In the genomic region with DNA sequence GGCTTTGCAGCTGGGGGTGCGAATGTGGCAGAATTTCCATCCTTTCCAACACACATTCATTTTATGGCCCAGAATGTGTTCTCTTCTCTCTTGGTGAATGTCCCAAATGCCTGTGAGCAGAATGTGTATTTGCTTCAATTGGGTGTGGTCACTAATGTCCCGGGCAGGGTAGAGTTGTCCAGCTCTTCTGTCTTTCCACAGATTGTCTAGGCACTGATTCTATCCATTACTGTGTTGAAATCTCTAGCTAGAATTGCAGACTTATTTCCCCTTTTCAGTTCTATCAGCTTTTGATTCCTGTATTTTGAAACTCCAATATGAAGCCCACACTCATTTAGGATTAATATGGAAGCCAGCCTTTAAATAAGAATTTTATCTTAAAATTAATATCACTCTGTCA, we compare ENCODE assay signal across 2 cellular contexts.
TF ChIP-seq lines count a peak whose summit lies in the region.

No MANE protein-coding gene starts in this region.

TF ChIP-seq in SK-N-SH, 30 proteins besides CTCF, POLR2A, EP300 and RAD21:
- TF ChIP-seq NFIC (IDR thresholded peaks at IDR 0.05; ENCODE audit: borderline replicate concordance) (no peak), SIN3A (IDR thresholded peaks at IDR 0.05; ENCODE audit: borderline replicate concordance, low read depth, low read length) (no peak), EZH2phosphoT487 (IDR thresholded peaks at IDR 0.05; ENCODE audit: borderline replicate concordance, low read depth) (no peak), FOXJ3 (CRISPR knock-in tag; IDR thresholded peaks at IDR 0.05) (no peak), RFX5 (IDR thresholded peaks at IDR 0.05; ENCODE audit: low read length) (no peak), YY1 (IDR thresholded peaks at IDR 0.05; ENCODE audit: low read depth) (no peak), SMC3 (IDR thresholded peaks at IDR 0.05; ENCODE audit: low read depth, low read length) (no peak), RXRA (IDR thresholded peaks at IDR 0.05; ENCODE audit: borderline replicate concordance, low read depth) (no peak), GATA2 (CRISPR knock-in tag; IDR thresholded peaks at IDR 0.05) (no peak), TAF1 (IDR thresholded peaks at IDR 0.05; ENCODE audit: borderline replicate concordance, low read depth, low read length) (no peak), ELF1 (IDR thresholded peaks at IDR 0.05) (no peak), TEAD4 (IDR thresholded peaks at IDR 0.05; ENCODE audit: borderline replicate concordance, insufficient read depth) (no peak)
- TF ChIP-seq, protein P1, sequence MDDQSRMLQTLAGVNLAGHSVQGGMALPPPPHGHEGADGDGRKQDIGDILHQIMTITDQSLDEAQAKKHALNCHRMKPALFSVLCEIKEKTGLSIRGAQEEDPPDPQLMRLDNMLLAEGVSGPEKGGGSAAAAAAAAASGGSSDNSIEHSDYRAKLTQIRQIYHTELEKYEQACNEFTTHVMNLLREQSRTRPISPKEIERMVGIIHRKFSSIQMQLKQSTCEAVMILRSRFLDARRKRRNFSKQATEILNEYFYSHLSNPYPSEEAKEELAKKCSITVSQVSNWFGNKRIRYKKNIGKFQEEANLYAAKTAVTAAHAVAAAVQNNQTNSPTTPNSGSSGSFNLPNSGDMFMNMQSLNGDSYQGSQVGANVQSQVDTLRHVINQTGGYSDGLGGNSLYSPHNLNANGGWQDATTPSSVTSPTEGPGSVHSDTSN (IDR thresholded peaks at IDR 0.05): no peak
- TF ChIP-seq, protein P2, sequence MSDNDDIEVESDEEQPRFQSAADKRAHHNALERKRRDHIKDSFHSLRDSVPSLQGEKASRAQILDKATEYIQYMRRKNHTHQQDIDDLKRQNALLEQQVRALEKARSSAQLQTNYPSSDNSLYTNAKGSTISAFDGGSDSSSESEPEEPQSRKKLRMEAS (IDR thresholded peaks at IDR 0.05; ENCODE audit: low read depth): no peak
- TF ChIP-seq, protein P3, sequence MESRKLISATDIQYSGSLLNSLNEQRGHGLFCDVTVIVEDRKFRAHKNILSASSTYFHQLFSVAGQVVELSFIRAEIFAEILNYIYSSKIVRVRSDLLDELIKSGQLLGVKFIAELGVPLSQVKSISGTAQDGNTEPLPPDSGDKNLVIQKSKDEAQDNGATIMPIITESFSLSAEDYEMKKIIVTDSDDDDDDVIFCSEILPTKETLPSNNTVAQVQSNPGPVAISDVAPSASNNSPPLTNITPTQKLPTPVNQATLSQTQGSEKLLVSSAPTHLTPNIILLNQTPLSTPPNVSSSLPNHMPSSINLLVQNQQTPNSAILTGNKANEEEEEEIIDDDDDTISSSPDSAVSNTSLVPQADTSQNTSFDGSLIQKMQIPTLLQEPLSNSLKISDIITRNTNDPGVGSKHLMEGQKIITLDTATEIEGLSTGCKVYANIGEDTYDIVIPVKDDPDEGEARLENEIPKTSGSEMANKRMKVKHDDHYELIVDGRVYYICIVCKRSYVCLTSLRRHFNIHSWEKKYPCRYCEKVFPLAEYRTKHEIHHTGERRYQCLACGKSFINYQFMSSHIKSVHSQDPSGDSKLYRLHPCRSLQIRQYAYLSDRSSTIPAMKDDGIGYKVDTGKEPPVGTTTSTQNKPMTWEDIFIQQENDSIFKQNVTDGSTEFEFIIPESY (IDR thresholded peaks at IDR 0.05; ENCODE audit: borderline replicate concordance, low read depth): no peak
TF ChIP-seq in SK-N-SH: peak in this region for 0.

TF ChIP-seq in SK-N-SH treated with all-trans-retinoic acid at 6 μM for 48 hours, 23 proteins besides CTCF, POLR2A, EP300 and RAD21:
- TF ChIP-seq GLIS3 (CRISPR knock-in tag; IDR thresholded peaks at IDR 0.05) (no peak), TOX (CRISPR knock-in tag; IDR thresholded peaks at IDR 0.05; ENCODE audit: borderline replicate concordance) (no peak)
- TF ChIP-seq, protein P4, sequence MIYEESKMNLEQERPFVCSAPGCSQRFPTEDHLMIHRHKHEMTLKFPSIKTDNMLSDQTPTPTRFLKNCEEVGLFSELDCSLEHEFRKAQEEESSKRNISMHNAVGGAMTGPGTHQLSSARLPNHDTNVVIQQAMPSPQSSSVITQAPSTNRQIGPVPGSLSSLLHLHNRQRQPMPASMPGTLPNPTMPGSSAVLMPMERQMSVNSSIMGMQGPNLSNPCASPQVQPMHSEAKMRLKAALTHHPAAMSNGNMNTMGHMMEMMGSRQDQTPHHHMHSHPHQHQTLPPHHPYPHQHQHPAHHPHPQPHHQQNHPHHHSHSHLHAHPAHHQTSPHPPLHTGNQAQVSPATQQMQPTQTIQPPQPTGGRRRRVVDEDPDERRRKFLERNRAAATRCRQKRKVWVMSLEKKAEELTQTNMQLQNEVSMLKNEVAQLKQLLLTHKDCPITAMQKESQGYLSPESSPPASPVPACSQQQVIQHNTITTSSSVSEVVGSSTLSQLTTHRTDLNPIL (CRISPR knock-in tag; IDR thresholded peaks at IDR 0.05; ENCODE audit: low read depth): no peak
